Comparison of ENCODE assay signal across 11 cellular contexts in genomic region chr21:29078884-29079765, GRCh38. TPM values are rescaled to one million over a fixed set of nuclear protein-coding genes. Genes with fewer than 3 reads are reported as not detected.
A peak's percentile ranks its signal among the peaks of the same experiment; 100 is the strongest.
DNase-seq lines count a peak whose midpoint lies in the region; ATAC-seq and TF ChIP-seq lines count a peak whose summit lies in the region.
"Had no signal": no experiment of that assay in that cellular context is flagged by ENCODE, and none has a peak within 500 bp of the region (broad histone marks: within the 10 kb centered on the region; RNA-seq: fewer than 3 reads in every experiment).

No MANE protein-coding gene starts in this region.

- no peak for TF ChIP-seq POLR2A in stomach (IDR thresholded peaks at IDR 0.05)

- H3K9ac ChIP-seq in OCI-LY1 (ENCODE audit: low read length) = peak overlapping the region; percentile 25; the same call in 1 of the 2 replicates

- 57 to 77% (median 64%) methylated on average over 8 of the region's 8 CpGs for WGBS in stomach, 5 donors

- H3K4me3 ChIP-seq in OCI-LY1 (ENCODE audit: low read depth, low read length, poor library complexity, severe bottlenecking) (peak overlapping the region; percentile 19), choroid plexus epithelial cell (ENCODE audit: low read depth, low read length) (no peak overlapping the region), stomach (no peak overlapping the region)
- H3K4me3 ChIP-seq: heart right ventricle had no signal

- TF ChIP-seq EP300 in stomach (IDR thresholded peaks at IDR 0.05) = no peak

- TF ChIP-seq CTCF in OCI-LY1 (IDR thresholded peaks at IDR 0.05; ENCODE audit: low read length) = no peak
- no peak for TF ChIP-seq CTCF in choroid plexus epithelial cell (conservative IDR thresholded peaks at IDR 0.05; ENCODE audit: low read depth, low read length)
- no peak for TF ChIP-seq CTCF in stomach (IDR thresholded peaks at IDR 0.05)

- no peaks in the 10 kb centered on the region for H3K79me2 ChIP-seq in OCI-LY1 (ENCODE audit: insufficient read depth, low read length)

- H3K9me2 ChIP-seq in OCI-LY1 (ENCODE audit: low read depth, low read length) = no peaks in the 10 kb centered on the region

- intact Hi-C loops in stomach (cut with DNase I; ENCODE audit: low total_unique reads) = no loop called here

- peak; percentile 63 for ATAC-seq in HG02938 (IDR thresholded peaks at IDR 0.05; ENCODE audit: unreplicated experiment)

- H3K27me3 ChIP-seq in OCI-LY1 (ENCODE audit: insufficient read depth, low read length) (no peaks in the 10 kb centered on the region), stomach (no peaks in the 10 kb centered on the region)
- H3K27me3 ChIP-seq: heart right ventricle had no signal

- H3K9me3 ChIP-seq in OCI-LY1 (ENCODE audit: low read length) = no peaks in the 10 kb centered on the region
- no peaks in the 10 kb centered on the region for H3K9me3 ChIP-seq in stomach
- H3K9me3 ChIP-seq: heart right ventricle had no signal

- DNase-seq in DMS 273 (lab: John Stamatoyannopoulos, UW; ENCODE audit: unreplicated experiment) (peak; percentile 17), DMS 273 treated with DMSO at 0.1 percent for 48 hours (lab: John Stamatoyannopoulos, UW) (no peak), choroid plexus epithelial cell (ENCODE audit: low read depth) (peak; percentile 46), stomach (no peak), DMS153 (lab: John Stamatoyannopoulos, UW) (no peak), LoVo (ENCODE audit: low spot score) (no peak)

- H3K4me1 ChIP-seq in OCI-LY1 (ENCODE audit: insufficient read depth, low read length, severe bottlenecking) (peaks cover 55% of the 10 kb centered on the region), stomach (peaks cover 4 to 41% (median 16%) of the 10 kb centered on the region in 4 donors)

- H3K4me2 ChIP-seq in OCI-LY1 (ENCODE audit: low read length) = peak overlapping the region; percentile 54

- peak overlapping the region; percentile 42; the same call in 1 of the 2 replicates for H2AFZ ChIP-seq in OCI-LY1 (ENCODE audit: low read length)

- no peaks in the 10 kb centered on the region for H3F3A ChIP-seq in OCI-LY1 (ENCODE audit: insufficient read depth, low read length)

- H3K27ac ChIP-seq in OCI-LY1 (ENCODE audit: low read depth, low read length, poor library complexity, severe bottlenecking) = peak overlapping the region; percentile 89
- H3K27ac ChIP-seq in stomach = peak overlapping the region in 4 of 5 donors; percentile 13 to 39 (median 30)
- H3K27ac ChIP-seq: 22Rv1 had no signal

- H3K36me3 ChIP-seq in OCI-LY1 (ENCODE audit: insufficient read depth, low read length) (no peaks in the 10 kb centered on the region), stomach (no peaks in the 10 kb centered on the region)
- H3K36me3 ChIP-seq: heart right ventricle had no signal

- H4K20me1 ChIP-seq in OCI-LY1 (ENCODE audit: insufficient read depth, low read length) = no peaks in the 10 kb centered on the region

RNA-seq across cellular contexts. Expression of gene CCT8, which starts 5.7 kb away (rescaled TPM):
- total RNA-seq in stomach = 100 to 1,000 TPM in 2 of 5 donors, 10 to 100 TPM in 3; 40.8 to 153 (median 94.9) TPM
- polyA plus RNA-seq in stomach = 100 to 1,000 TPM in 2 of 3 donors, 10 to 100 TPM in 1; 93.0 to 128 (median 123) TPM

RNA-seq across cellular contexts. Expression of gene MAP3K7CL, which starts 51.3 kb away (rescaled TPM):
- 10 to 100 TPM in 2 of 5 donors, 1 to 10 TPM in 2, under 1 TPM in 1; 0.58 to 19.2 (median 7.2) TPM for total RNA-seq in stomach
- polyA plus RNA-seq in stomach = 1 to 10 TPM; 2.6 to 5.2 (median 2.7) TPM
- total RNA-seq: SK-MEL-5 had no signal

RNA-seq across cellular contexts. Expression of gene USP16, which starts 54.7 kb away (rescaled TPM):
- total RNA-seq in stomach = 10 to 100 TPM in 4 of 5 donors, 1 to 10 TPM in 1; 9.3 to 54.5 (median 37.7) TPM
- 10 to 100 TPM; 17.9 to 35.6 (median 22.7) TPM for polyA plus RNA-seq in stomach

RNA-seq across cellular contexts. Expression of gene RWDD2B, which starts 60.0 kb away (rescaled TPM):
- total RNA-seq in stomach = 10 to 100 TPM in 1 of 5 donors, 1 to 10 TPM in 3, not detected in 1; 4.7 to 21.0 (median 7.0) TPM
- polyA plus RNA-seq in stomach = 10 to 100 TPM; 12.4 to 20.3 (median 13.9) TPM

Comparison
In these comparisons a context has a peak if more than half of its experiments do, and no peak if none do; other contexts are left out.
1. DNase-seq: peak in DMS 273 (single experiment) and choroid plexus epithelial cell (single experiment); none in DMS 273 treated with DMSO at 0.1 percent for 48 hours (single experiment), stomach (single experiment), DMS153 (single experiment) and LoVo (single experiment).